Comparison of ENCODE assay signal across 22 cellular contexts in genomic region chr3:32937331-32937730, GRCh38. TPM values are rescaled to one million over a fixed set of nuclear protein-coding genes. Genes with fewer than 3 reads are reported as not detected.
DNase-seq lines count a peak whose midpoint lies in the region; ATAC-seq, FAIRE-seq and TF ChIP-seq lines count a peak whose summit lies in the region.
"Had no signal": no experiment of that assay in that cellular context is flagged by ENCODE, and none has a peak within 500 bp of the region (broad histone marks: within the 10 kb centered on the region; RNA-seq: fewer than 3 reads in every experiment).

No MANE protein-coding gene starts in this region.

- H3K4me2 ChIP-seq in H1 (ENCODE audit: insufficient read depth in 1 of 2, low read depth in 2 of 2, low read length in 2 of 2): no peak overlapping the region

- TF ChIP-seq EP300 in H1 (IDR thresholded peaks at IDR 0.05; ENCODE audit: borderline replicate concordance in 1 of 2, low read depth in 2 of 2, low read length in 2 of 2): no peak

- no peak overlapping the region for H3K23ac ChIP-seq in H1 (ENCODE audit: insufficient read length)

- no peak overlapping the region for H2BK5ac ChIP-seq in H1 (ENCODE audit: low read depth, low read length)

- no peak overlapping the region for H2BK15ac ChIP-seq in H1 (ENCODE audit: low read length)

- no peak overlapping the region for H3K56ac ChIP-seq in H1 (replicated peaks; ENCODE audit: insufficient read length, low read depth, low read length)

- H2BK12ac ChIP-seq in H1 (ENCODE audit: low read depth, low read length): no peak overlapping the region

- H3K4me3 ChIP-seq in heart right ventricle: no peak overlapping the region
- no peak overlapping the region for H3K4me3 ChIP-seq in H1 (ENCODE audit: extremely low read depth in 1 of 4, insufficient read depth in 2 of 4, low read depth in 3 of 4, low read length in 4 of 4)
- H3K4me3 ChIP-seq in mucosa of descending colon: no peak overlapping the region
- H3K4me3 ChIP-seq: cardiac muscle cell had no signal

- no peaks in the 10 kb centered on the region for H3K79me1 ChIP-seq in H1 (ENCODE audit: low read depth, low read length)

- intact Hi-C loops in cardiac septum (cut with DNase I): no loop called here
- intact Hi-C loops in heart right ventricle (cut with DNase I): loop anchor here in 6 of 10 donors (5.0 to 10.0 kb wide), 4 partner anchors 163 to 423 kb away; no protein-coding TSS in a partner anchor
- intact Hi-C loops in mucosa of descending colon (cut with DNase I, micrococcal nuclease): loop anchor here in 1 of 2 donors (10.0 kb wide), 1 partner anchor 203 kb away; no protein-coding TSS in a partner anchor

- no peaks in the 10 kb centered on the region for H3K9me3 ChIP-seq in heart right ventricle
- H3K9me3 ChIP-seq in H1 (ENCODE audit: insufficient read depth in 2 of 2, low read depth in 1 of 2, low read length in 1 of 2): peaks cover 0 to 2% of the 10 kb centered on the region in 2 experiments; a peak in 1 of 4 replicates
- no peaks in the 10 kb centered on the region for H3K9me3 ChIP-seq in mucosa of descending colon

- no peak overlapping the region for H2BK20ac ChIP-seq in H1 (ENCODE audit: low read length)

- ATAC-seq in heart right ventricle (no peak), mucosa of descending colon (no peak)

- no peak overlapping the region for H4K5ac ChIP-seq in H1 (ENCODE audit: insufficient read length, low read depth, low read length)

- no peak for TF ChIP-seq POLR2A in H1 (IDR thresholded peaks at IDR 0.05; ENCODE audit: control extremely low read depth in 1 of 2, low read depth in 2 of 2, low read length in 2 of 2)

- 0 out of 2 replicates have a peak overlapping the region, but pooled peaks have one; percentile 20 for H2AFZ ChIP-seq in H1 (ENCODE audit: low read length)

- H2AK5ac ChIP-seq in H1 (ENCODE audit: low read depth, low read length): no peak overlapping the region

- H3K79me2 ChIP-seq in H1 (ENCODE audit: control insufficient read depth in 1 of 2, insufficient read depth in 2 of 2, low read length in 2 of 2): no peaks in the 10 kb centered on the region

- no peak overlapping the region for H3K9ac ChIP-seq in H1 (replicated peaks in 1 of 4; ENCODE audit: extremely low read depth in 1 of 4, low read depth in 3 of 4, low read length in 3 of 4)

- H3K27ac ChIP-seq in heart right ventricle (no peak overlapping the region), H1 (ENCODE audit: low read depth, low read length) (no peak overlapping the region)
- H3K27ac ChIP-seq: cardiac muscle cell, HL-60 had no signal

- H3K18ac ChIP-seq in H1 (ENCODE audit: extremely low read depth, low read length): no peak overlapping the region

- 34 to 39% methylated on average over 2 of the region's 2 CpGs for WGBS in heart right ventricle, 2 donors
- 97% methylated on average over 2 of the region's 2 CpGs; no CpG with 5 or more reads in 1 of the 2 experiments for WGBS in H1 (ENCODE audit: extremely low coverage in 1 of 2, insufficient coverage in 1 of 2, insufficient read length in 1 of 2, insufficient replicate concordance in 2 of 2, low coverage in 1 of 2, low lambda C conversion rate in 2 of 2, missing lambda C conversion rate in 1 of 2), 2 experiments

- TF ChIP-seq RAD21 in H1 (IDR thresholded peaks at IDR 0.05 in 1 of 2, conservative IDR thresholded peaks at IDR 0.05 in 1 of 2; ENCODE audit: low read depth in 2 of 2, low read length in 2 of 2): no peak

- no peaks in the 10 kb centered on the region for H3K23me2 ChIP-seq in H1 (ENCODE audit: low read depth, low read length)

- CTCF ChIA-PET in H1 (lab: Charles Lee; ENCODE audit: partially characterized antibody): no interaction called here

- H3K27me3 ChIP-seq in heart right ventricle: no peaks in the 10 kb centered on the region
- H3K27me3 ChIP-seq in H1 (replicated peaks in 1 of 4; ENCODE audit: control insufficient read depth in 3 of 4, extremely low read depth in 1 of 4, insufficient read depth in 3 of 4, low read length in 3 of 4): no peaks in the 10 kb centered on the region
- H3K27me3 ChIP-seq: cardiac muscle cell had no signal

- no peaks in the 10 kb centered on the region for H4K20me1 ChIP-seq in H1 (replicated peaks in 1 of 2; ENCODE audit: control insufficient read depth in 1 of 2, insufficient read depth in 2 of 2, low read length in 2 of 2)

- peak; percentile 15 for DNase-seq in cardiac septum (ENCODE audit: low spot score)
- no peak for DNase-seq in heart right ventricle
- DNase-seq in NCI-H69 (lab: John Stamatoyannopoulos, UW): peak; percentile 54
- no peak for DNase-seq in H1 (ENCODE audit: low read depth in 1 of 2, low spot score in 2 of 2)
- no peak for DNase-seq in NCI-H128 (lab: John Stamatoyannopoulos, UW; ENCODE audit: unreplicated experiment)
- no peak for DNase-seq in NCI-H2196 treated with DMSO at 0.1 percent for 48 hours (lab: John Stamatoyannopoulos, UW; ENCODE audit: unreplicated experiment)
- no peak for DNase-seq in mucosa of descending colon
- DNase-seq in kidney glomerular epithelial cell (lab: John Stamatoyannopoulos, UW): no peak
- DNase-seq: activated CD4-positive, alpha-beta T cell treated with anti-CD3 and anti-CD28 coated beads for 1 hour; activated naive CD4-positive, alpha-beta T cell treated with Interleukin-2 at 50 U/mL for 16 hours; activated T-cell treated with anti-CD3 and anti-CD28 coated beads, Interleukin-2, amount 50 U/mL, for 48 hours; amygdala; dermis blood vessel endothelial cell; immature natural killer cell; MM.1S; NCI-H1694 treated with DMSO at 0.1 percent for 48 hours; NCI-H446; substantia nigra had no signal

- H3K36me3 ChIP-seq in heart right ventricle: no peaks in the 10 kb centered on the region
- H3K36me3 ChIP-seq in H1 (ENCODE audit: control insufficient read depth in 2 of 4, insufficient read depth in 4 of 4, low read length in 3 of 4): no peaks in the 10 kb centered on the region
- H3K36me3 ChIP-seq in mucosa of descending colon (ENCODE audit: low read depth): no peaks in the 10 kb centered on the region
- H3K36me3 ChIP-seq: cardiac muscle cell had no signal

- FAIRE-seq in H1 (lab: Jason Lieb, UNC): no peak
- FAIRE-seq: H54 had no signal

- no peak overlapping the region for H4K91ac ChIP-seq in H1 (replicated peaks; ENCODE audit: insufficient read length, low read length)

- H2BK120ac ChIP-seq in H1 (replicated peaks; ENCODE audit: low read depth, low read length): no peak overlapping the region

- no peak overlapping the region for H3K4ac ChIP-seq in H1 (replicated peaks; ENCODE audit: insufficient read length, low read depth, low read length)

- H4K8ac ChIP-seq in H1 (ENCODE audit: extremely low read depth, insufficient read depth, low read length): no peak overlapping the region

- no peak overlapping the region for H3K14ac ChIP-seq in H1 (ENCODE audit: insufficient read length)

- TF ChIP-seq CTCF in heart right ventricle (IDR thresholded peaks at IDR 0.05) (no peak), H1 (IDR thresholded peaks at IDR 0.05; ENCODE audit: control extremely low read depth in 1 of 3, insufficient read depth in 1 of 3, low read depth in 1 of 3, low read length in 3 of 3) (no peak), mucosa of descending colon (IDR thresholded peaks at IDR 0.05) (no peak)

- H3K4me1 ChIP-seq in heart right ventricle (no peaks in the 10 kb centered on the region), H1 (replicated peaks in 1 of 4; ENCODE audit: control insufficient read depth in 3 of 4, insufficient read depth in 4 of 4, low read length in 3 of 4) (no peaks in the 10 kb centered on the region), mucosa of descending colon (ENCODE audit: low read depth) (no peaks in the 10 kb centered on the region)

- POLR2A ChIA-PET in H1 (lab: Charles Lee; ENCODE audit: partially characterized antibody): interaction anchor here (0.7 to 1.4 kb wide), 3 partner anchors 36 to 239 kb away, joined by 3 to 4 read pairs (median 3); no protein-coding TSS in a partner anchor

TF ChIP-seq in H1, 55 proteins besides CTCF, POLR2A, EP300 and RAD21:
- TF ChIP-seq HDAC6 (IDR thresholded peaks at IDR 0.05; ENCODE audit: low read depth, low read length) (no peak), TAF7 (optimal IDR thresholded peaks at IDR 0.05; ENCODE audit: borderline replicate concordance, low read depth, low read length) (no peak), HDAC2 (IDR thresholded peaks at IDR 0.05; ENCODE audit: borderline replicate concordance in 1 of 2, low read depth in 2 of 2, low read length in 2 of 2) (no peak)

RNA-seq across cellular contexts. Expression of gene CCR4, which starts 14.1 kb away (rescaled TPM):
- total RNA-seq in cardiac septum (not detected), heart right ventricle (1 to 10 TPM in 1 of 10 donors, under 1 TPM in 5, not detected in 4; 0.11 to 1.2 (median 0.12) TPM), mucosa of descending colon (1 to 10 TPM in 1 of 3 donors, under 1 TPM in 1, not detected in 1; 0.14 to 1.3 TPM)
- polyA plus RNA-seq in heart right ventricle (under 1 TPM in 1 of 2 donors, not detected in 1; 0.01 TPM), H1 (2011; rRNA removed) (0.08 and 0.15 TPM in 2 replicates)
- total RNA-seq in H1 (2021; fragmentation: NEBNext Ultra II Directional; extraction: Animal tissue kit (Norgen Biotek cat#: 25700)): 0.10 and 0.11 TPM in 2 replicates
- 0.13 TPM for polyA plus RNA-seq in H1 (2011; cell fraction: cytosol; rRNA removed)
- polyA plus RNA-seq in H1 (2011; cell fraction: nucleus; rRNA removed): 0.13 TPM
- polyA plus RNA-seq in H1 (2012, experiment 1 of 2): 0.07 to 0.11 TPM in 2 of 4 replicates, not detected in the others
- not detected for polyA plus RNA-seq in H1 (2012, experiment 2 of 2)
- polyA plus RNA-seq in H1 (2013, experiment 1 of 2): 0.08 TPM
- polyA plus RNA-seq in H1 (2013, experiment 2 of 2): 0.04 TPM
- 0.13 and 0.37 TPM in 2 replicates for polyA minus RNA-seq in H1 (2011; rRNA and poly(A)+ RNA removed)
- polyA minus RNA-seq in H1 (2011; cell fraction: cytosol; rRNA and poly(A)+ RNA removed): not detected
- polyA minus RNA-seq in H1 (2011; cell fraction: nucleus; rRNA and poly(A)+ RNA removed): 0.50 TPM
- total RNA-seq: cardiac muscle cell had no signal
- polyA plus RNA-seq: BJ, cardiac muscle cell had no signal

Comparison
In these comparisons a context has a peak if more than half of its experiments do, and no peak if none do; other contexts are left out.
1. DNase-seq: peak in cardiac septum (single experiment) and NCI-H69 (single experiment); none in heart right ventricle (0 of 2), H1 (0 of 2), NCI-H128 (single experiment), NCI-H2196 treated with DMSO at 0.1 percent for 48 hours (single experiment), mucosa of descending colon (0 of 3) and kidney glomerular epithelial cell (single experiment).